In genomic region chr2:136015688-136016087, GRCh38 we compare ENCODE assay signal across 18 cellular contexts.
"Had no signal": no experiment of that assay in that cellular context is flagged by ENCODE, and none has a peak within 500 bp of the region (broad histone marks: within the 10 kb centered on the region; RNA-seq: fewer than 3 reads in every experiment).

No MANE protein-coding gene starts in this region.

- H3K36me3 Mint-ChIP-seq: activated naive CD8-positive, alpha-beta T cell treated with anti-CD3 and anti-CD28 coated beads for 36 hours; naive thymus-derived CD8-positive, alpha-beta T cell had no signal

- H3K9me3 ChIP-seq: breast epithelium, lower lobe of right lung, psoas muscle, sigmoid colon, tibial artery, uterus had no signal

- H3K4me3 ChIP-seq: breast epithelium, dorsolateral prefrontal cortex, lower lobe of right lung, psoas muscle, sigmoid colon, tibial artery, uterus had no signal

- H3K9me3 Mint-ChIP-seq: activated naive CD8-positive, alpha-beta T cell treated with anti-CD3 and anti-CD28 coated beads for 36 hours; naive thymus-derived CD8-positive, alpha-beta T cell had no signal

- ATAC-seq: left cardiac atrium; lower lobe of right lung; naive thymus-derived CD8-positive, alpha-beta T cell; psoas muscle had no signal

- H3K27me3 Mint-ChIP-seq: activated naive CD8-positive, alpha-beta T cell treated with anti-CD3 and anti-CD28 coated beads for 36 hours; naive thymus-derived CD8-positive, alpha-beta T cell had no signal

- DNase-seq: activated CD4-positive, alpha-beta T cell treated with anti-CD3 and anti-CD28 coated beads, Interleukin-2, amount 50 U/mL, for 4 hours; activated gamma-delta T cell; activated naive CD8-positive, alpha-beta T cell treated with anti-CD3 and anti-CD28 coated beads for 36 hours; activated T-cell treated with anti-CD3 and anti-CD28 coated beads, Interleukin-2, amount 50 U/mL, for 1 hour; anterior cingulate cortex; dorsolateral prefrontal cortex; left cardiac atrium; lower lobe of right lung; midbrain; naive thymus-derived CD8-positive, alpha-beta T cell; psoas muscle; sigmoid colon; stimulated activated CD4-positive, alpha-beta T cell treated with anti-CD3 and anti-CD28 coated beads, Interleukin-4, amount 100 ng/mL, for 1 hour; stimulated activated CD8-positive, alpha-beta memory T cell treated with anti-CD3 and anti-CD28 coated beads, Interleukin-4, amount 100 ng/mL, for 48 hours; tibial artery; uterus had no signal

- H3K27ac ChIP-seq: breast epithelium, lower lobe of right lung, psoas muscle, sigmoid colon, tibial artery, uterus had no signal

- H3K4me3 Mint-ChIP-seq: activated naive CD8-positive, alpha-beta T cell treated with anti-CD3 and anti-CD28 coated beads for 36 hours; naive thymus-derived CD8-positive, alpha-beta T cell had no signal

- H3K27ac Mint-ChIP-seq: activated naive CD8-positive, alpha-beta T cell treated with anti-CD3 and anti-CD28 coated beads for 36 hours had no signal

- H3K36me3 ChIP-seq: breast epithelium, lower lobe of right lung, sigmoid colon, tibial artery, uterus had no signal

- H3K27me3 ChIP-seq: breast epithelium, dorsolateral prefrontal cortex, sigmoid colon, tibial artery, uterus had no signal

- H3K4me1 ChIP-seq: breast epithelium, tibial artery, uterus had no signal

- FAIRE-seq: endometrium had no signal
